17 cellular contexts compared by ENCODE assay signal in genomic region chr5:115374057-115374775, GRCh38.
DNase-seq lines count a peak whose midpoint lies in the region; ATAC-seq and TF ChIP-seq lines count a peak whose summit lies in the region.
"Had no signal": no experiment of that assay in that cellular context is flagged by ENCODE, and none has a peak within 500 bp of the region (broad histone marks: within the 10 kb centered on the region; RNA-seq: fewer than 3 reads in every experiment).

No MANE protein-coding gene starts in this region.

- intact Hi-C loops in Calu3 (cut with micrococcal nuclease; ENCODE audit: unreplicated experiment) (loop anchor here (1.0 to 5.0 kb wide), 2 partner anchors 65 to 468 kb away; partner anchors contain the start of genes AP3S1 and ATG12), mammary epithelial cell (cut with micrococcal nuclease) (loop anchor here (1.0 to 2.0 kb wide), 4 partner anchors 65 to 212 kb away; partner anchors contain the start of gene FEM1C), mucosa of descending colon (cut with DNase I, micrococcal nuclease) (loop anchor here in 1 of 2 donors (10.0 kb wide), 1 partner anchor 201 kb away; no protein-coding TSS in a partner anchor)

- no peaks in the 10 kb centered on the region for H4K20me1 ChIP-seq in mammary epithelial cell (ENCODE audit: insufficient read depth, low read length)

- no peak overlapping the region for H3K4me2 ChIP-seq in mammary epithelial cell (ENCODE audit: insufficient read depth, low read depth, low read length)
- H3K4me2 ChIP-seq: PC-9 had no signal

- peaks cover 53% of the 10 kb centered on the region for H3K4me1 Mint-ChIP-seq in Calu3 (ENCODE audit: low read depth, unreplicated experiment)

- CTCF ChIA-PET in Calu3 (lab: Charles Lee): interaction anchor here (1.0 to 2.0 kb wide), 3 partner anchors 132 to 202 kb away, joined by 3 to 17 read pairs (median 3); no protein-coding TSS in a partner anchor
- CTCF ChIA-PET in mammary epithelial cell (lab: Charles Lee; ENCODE audit: low non-redundant PET): interaction anchor here (0.6 to 0.9 kb wide), 3 partner anchors 34 to 251 kb away, joined by 4 to 11 read pairs (median 4); no protein-coding TSS in a partner anchor

- peak; percentile 41 for TF ChIP-seq CTCF in Calu3 (IDR thresholded peaks at IDR 0.05; ENCODE audit: unreplicated experiment)
- TF ChIP-seq CTCF in LNCAP (IDR thresholded peaks at IDR 0.05): peak; percentile 36; the same call in 1 of the 2 replicates
- peak; percentile 21 to 61 for TF ChIP-seq CTCF in mammary epithelial cell (conservative IDR thresholded peaks at IDR 0.05 in 1 of 2, IDR thresholded peaks at IDR 0.05 in 1 of 2; ENCODE audit: extremely low read depth in 1 of 2, insufficient read depth in 1 of 2, low read depth in 1 of 2, low read length in 2 of 2)
- no peak for TF ChIP-seq CTCF in mucosa of descending colon (IDR thresholded peaks at IDR 0.05)

- peaks cover 18% of the 10 kb centered on the region for H3K36me3 Mint-ChIP-seq in Calu3 (ENCODE audit: insufficient read depth, unreplicated experiment)

- in situ Hi-C loops in mammary epithelial cell (cut with MboI; ENCODE audit: low sequenced_read_pairs in 2 of 2): loop anchor here in 1 of 2 donors (10.0 kb wide), 1 partner anchor 201 kb away; no protein-coding TSS in a partner anchor

- H3K4me3 ChIP-seq in mammary epithelial cell (replicated peaks in 1 of 3; ENCODE audit: insufficient read depth in 1 of 3, low read depth in 2 of 3, low read length in 3 of 3) (no peak overlapping the region), mucosa of descending colon (no peak overlapping the region)
- H3K4me3 ChIP-seq: adrenal gland, PC-9, stomach had no signal

- H3K36me3 ChIP-seq in mammary epithelial cell (ENCODE audit: insufficient read depth, low read length) (no peaks in the 10 kb centered on the region), mucosa of descending colon (ENCODE audit: low read depth) (no peaks in the 10 kb centered on the region)
- H3K36me3 ChIP-seq: adrenal gland, stomach had no signal

- no peak overlapping the region for H3K9ac ChIP-seq in mammary epithelial cell (ENCODE audit: insufficient read depth, low read length)

- peak; percentile 62 for DNase-seq in Calu3
- peak; percentile 24 for DNase-seq in mammary epithelial cell
- peak in 1 of 3 donors; percentile 41 for DNase-seq in mucosa of descending colon
- no peak for DNase-seq in activated T-cell treated with anti-CD3 and anti-CD28 coated beads for 4 hours
- DNase-seq in DMS153 treated with DMSO at 0.1 percent for 48 hours (lab: John Stamatoyannopoulos, UW; ENCODE audit: unreplicated experiment): no peak
- no peak for DNase-seq in stimulated activated CD4-positive, alpha-beta T cell treated with anti-CD3 and anti-CD28 coated beads, Interleukin-4, amount 100 ng/mL, for 4 hours
- DNase-seq: activated CD8-positive, alpha-beta T cell treated with anti-CD3 and anti-CD28 coated beads for 36 hours; adrenal gland; AML-193; DMS 273 treated with DMSO at 0.1 percent for 48 hours; KBM-7; NCI-H226; PC-9; posterior cingulate gyrus; stomach had no signal

- 91% methylated on average over 3 of the region's 3 CpGs for WGBS in mammary epithelial cell (ENCODE audit: low coverage, missing lambda C conversion rate)

- dilution Hi-C loops in mammary epithelial cell (cut with HindIII; ENCODE audit: low sequenced_read_pairs): no loop called here

- no peaks in the 10 kb centered on the region for H3K79me2 ChIP-seq in mammary epithelial cell (ENCODE audit: insufficient read depth, low read length)

- no peaks in the 10 kb centered on the region for H3K27me3 ChIP-seq in mammary epithelial cell (ENCODE audit: insufficient read depth, low read length)
- H3K27me3 ChIP-seq: adrenal gland, stomach had no signal

- no peaks in the 10 kb centered on the region for H3K27me3 Mint-ChIP-seq in Calu3 (ENCODE audit: unreplicated experiment)

- no TSS peak for BruUV-seq in Calu3 (replicated peaks; lab: Mats Ljungman, UMichigan)
- no TSS peak for BruUV-seq in mammary epithelial cell (replicated peaks; lab: Mats Ljungman, UMichigan)

- no peak overlapping the region for H3K27ac ChIP-seq in mammary epithelial cell (ENCODE audit: insufficient read depth, low read depth, low read length)
- H3K27ac ChIP-seq: adrenal gland, PC-9, stomach had no signal

- ATAC-seq in mucosa of descending colon: peak; percentile 65
- ATAC-seq in GM21717 (IDR thresholded peaks at IDR 0.05; ENCODE audit: unreplicated experiment): no peak
- ATAC-seq: activated CD8-positive, alpha-beta T cell treated with anti-CD3 and anti-CD28 coated beads for 36 hours had no signal

- no peak overlapping the region for H3K4me3 Mint-ChIP-seq in Calu3 (ENCODE audit: low read depth, unreplicated experiment)
- H3K4me3 Mint-ChIP-seq: activated CD8-positive, alpha-beta T cell treated with anti-CD3 and anti-CD28 coated beads for 36 hours had no signal

- H2AFZ ChIP-seq in mammary epithelial cell (ENCODE audit: low read depth, low read length): no peak overlapping the region
- H2AFZ ChIP-seq: PC-9 had no signal

- H3K9me3 ChIP-seq in mammary epithelial cell (replicated peaks; ENCODE audit: insufficient read depth, low read length): no peaks in the 10 kb centered on the region
- no peaks in the 10 kb centered on the region for H3K9me3 ChIP-seq in mucosa of descending colon
- H3K9me3 ChIP-seq: adrenal gland, stomach had no signal

- H3K27ac Mint-ChIP-seq in Calu3 (ENCODE audit: unreplicated experiment): peak overlapping the region; percentile 6
- H3K27ac Mint-ChIP-seq: activated CD8-positive, alpha-beta T cell treated with anti-CD3 and anti-CD28 coated beads for 36 hours had no signal

- peaks cover 10% of the 10 kb centered on the region for H3K4me1 ChIP-seq in mammary epithelial cell (ENCODE audit: insufficient read depth, low read length)
- H3K4me1 ChIP-seq in mucosa of descending colon (ENCODE audit: low read depth): peaks cover 8% of the 10 kb centered on the region

- H3K9me3 Mint-ChIP-seq in Calu3 (ENCODE audit: low read depth, unreplicated experiment): no peaks in the 10 kb centered on the region
- H3K9me3 Mint-ChIP-seq: activated CD8-positive, alpha-beta T cell treated with anti-CD3 and anti-CD28 coated beads for 36 hours had no signal

Comparison
In these comparisons a context has a peak if more than half of its experiments do, and no peak if none do; other contexts are left out.
1. DNase-seq: peak in Calu3 (single experiment) and mammary epithelial cell (single experiment); none in activated T-cell treated with anti-CD3 and anti-CD28 coated beads for 4 hours (single experiment), DMS153 treated with DMSO at 0.1 percent for 48 hours (single experiment) and stimulated activated CD4-positive, alpha-beta T cell treated with anti-CD3 and anti-CD28 coated beads, Interleukin-4, amount 100 ng/mL, for 4 hours (0 of 2).